Comparison of ENCODE assay signal across 8 cellular contexts in genomic region chr9:130186839-130187522, GRCh38. TPM values are rescaled to one million over a fixed set of nuclear protein-coding genes. Genes with fewer than 3 reads are reported as not detected.
A peak's percentile ranks its signal among the peaks of the same experiment; 100 is the strongest.
DNase-seq lines count a peak whose midpoint lies in the region; ATAC-seq and TF ChIP-seq lines count a peak whose summit lies in the region.

No MANE protein-coding gene starts in this region.

- no TSS peak for BruUV-seq in Panc1 (replicated peaks; lab: Mats Ljungman, UMichigan)

- no CpG with 5 or more reads among the region's 25 CpGs for WGBS in H9 (ENCODE audit: extremely low coverage, insufficient read length, low lambda C conversion rate)
- WGBS in lower leg skin, 2 donors = 37 to 40% methylated on average over 19 to 25 of the region's 25 CpGs

- H3K4me2 ChIP-seq in H9 (ENCODE audit: insufficient read depth, insufficient read length, low read length) = peak overlapping the region; percentile 8

- no peak for TF ChIP-seq POLR2A in lower leg skin (IDR thresholded peaks at IDR 0.05)

- no peak overlapping the region for H4K5ac ChIP-seq in H9 (ENCODE audit: insufficient read length, low read depth, low read length)

- H3K36me3 ChIP-seq in Panc1 (ENCODE audit: control insufficient read depth, insufficient read depth, low read length) = no peaks in the 10 kb centered on the region

- H3T11ph ChIP-seq in H9 (ENCODE audit: low read length) = no peak overlapping the region

- H3K9me3 ChIP-seq in H9 (ENCODE audit: control insufficient read depth, low read depth, low read length) (no peaks in the 10 kb centered on the region), Panc1 (ENCODE audit: control insufficient read depth, insufficient read depth, low read depth, low read length) (no peaks in the 10 kb centered on the region)

- no peak overlapping the region for H3K27ac ChIP-seq in H9 (ENCODE audit: insufficient read length, low read depth, low read length)
- peak overlapping the region; percentile 79 for H3K27ac ChIP-seq in Panc1 (ENCODE audit: low read length)

- intact Hi-C loops in Panc1 (cut with micrococcal nuclease; ENCODE audit: unreplicated experiment) = no loop called here
- intact Hi-C loops in posterior vena cava (cut with DNase I) = loop anchor here in 1 of 2 donors (10.0 kb wide), 1 partner anchor 48 kb away; no protein-coding TSS in a partner anchor
- intact Hi-C loops in lower leg skin (cut with DNase I; ENCODE audit: low total_unique reads) = no loop called here

- no peak overlapping the region for H2BK12ac ChIP-seq in H9 (ENCODE audit: insufficient read length, low read depth, low read length)

- CTCF ChIA-PET in Panc1 (lab: Charles Lee) = interaction anchor here (0.5 kb wide), 1 partner anchor 128 kb away, joined by 6 read pairs; no protein-coding TSS in a partner anchor

- in situ Hi-C loops in Panc1 (cut with HindIII; ENCODE audit: low pct_unique_long_range_greater_than_20kb, low sequenced_read_pairs) = no loop called here

- no peak overlapping the region for H2AFZ ChIP-seq in H9 (ENCODE audit: low read length)

- H3K4me3 ChIP-seq in Panc1 (ENCODE audit: low read depth in 2 of 2, low read length in 2 of 2) (peak overlapping the region; percentile 35 to 57), lower leg skin (ENCODE audit: low read depth, poor library complexity, severe bottlenecking) (no peak overlapping the region)

- H3K9ac ChIP-seq in H9 (ENCODE audit: extremely low read depth, insufficient read length, low read length) = no peak overlapping the region

- no peak overlapping the region for H4K8ac ChIP-seq in H9 (replicated peaks; ENCODE audit: insufficient read length, low read depth, low read length)

- no peaks in the 10 kb centered on the region for H3K36me3 Mint-ChIP-seq in H9 (ENCODE audit: insufficient read depth in 1 of 3, low read depth in 3 of 3)

- H3K9me3 Mint-ChIP-seq in H9 = no peaks in the 10 kb centered on the region

- H3K79me1 ChIP-seq in H9 (ENCODE audit: insufficient read depth, low read depth, low read length, poor library complexity, severe bottlenecking) = no peaks in the 10 kb centered on the region

- H3K14ac ChIP-seq in H9 (ENCODE audit: insufficient read depth, low read length) = peak overlapping the region; percentile 16; the same call in 1 of the 2 replicates

- no peak overlapping the region for H2AK5ac ChIP-seq in H9 (ENCODE audit: insufficient read length, low read length)

- H3K27me3 Mint-ChIP-seq in H9 (ENCODE audit: low read depth) = no peaks in the 10 kb centered on the region

- H2BK5ac ChIP-seq in H9 (ENCODE audit: insufficient read length, low read length) = no peak overlapping the region

- H2BK15ac ChIP-seq in H9 (ENCODE audit: low read depth, low read length) = no peak overlapping the region

- peak overlapping the region in 1 of 2 experiments; percentile 23; a peak in 2 of 5 replicates for H3K4me3 Mint-ChIP-seq in H9

- H3K23ac ChIP-seq in H9 (ENCODE audit: insufficient read length, low read depth, low read length) = no peak overlapping the region

- no peaks in the 10 kb centered on the region; the same call in 1 of the 2 replicates for H3K79me2 ChIP-seq in H9 (ENCODE audit: insufficient read depth, low read length)

- H3K56ac ChIP-seq in H9 (ENCODE audit: insufficient read length, low read depth, low read length) = no peak overlapping the region

- no peak overlapping the region for H2BK20ac ChIP-seq in H9 (ENCODE audit: low read depth, low read length, poor library complexity, severe bottlenecking)

- TF ChIP-seq CTCF in H9 (conservative IDR thresholded peaks at IDR 0.05) = no peak
- no peak for TF ChIP-seq CTCF in Panc1 (IDR thresholded peaks at IDR 0.05)
- TF ChIP-seq CTCF in lower leg skin (IDR thresholded peaks at IDR 0.05) = no peak

- ATAC-seq in Panc1 (peak; percentile 95), HG03045 (IDR thresholded peaks at IDR 0.05; ENCODE audit: unreplicated experiment) (no peak), GM21717 (IDR thresholded peaks at IDR 0.05; ENCODE audit: unreplicated experiment) (no peak), HG03354 (IDR thresholded peaks at IDR 0.05; ENCODE audit: poor library complexity, severe bottlenecking, unreplicated experiment) (no peak)

- DNase-seq in H9 = peak; percentile 87
- DNase-seq in Panc1 (ENCODE audit: low read depth, low spot score) = peak; percentile 8
- DNase-seq in fibroblast of gingiva (ENCODE audit: low read depth) = peak; percentile 70
- DNase-seq in posterior vena cava (ENCODE audit: low spot score) = peak; percentile 86
- DNase-seq in lower leg skin (ENCODE audit: low spot score in 2 of 2) = no peak

- POLR2A ChIA-PET in Panc1 (lab: Charles Lee) = no interaction called here

- no peak overlapping the region for H3K4ac ChIP-seq in H9 (ENCODE audit: low read depth, low read length)

- H3K27me3 ChIP-seq in H9 (ENCODE audit: insufficient read depth, low read length) = no peaks in the 10 kb centered on the region
- H3K27me3 ChIP-seq in Panc1 (ENCODE audit: control insufficient read depth, insufficient read depth, low read length) = no peaks in the 10 kb centered on the region

- no peaks in the 10 kb centered on the region for H4K20me1 ChIP-seq in H9 (ENCODE audit: control insufficient read depth, insufficient read depth, insufficient read length)

- no peak overlapping the region for H3K18ac ChIP-seq in H9 (ENCODE audit: insufficient read length, low read depth, low read length)

- no peak overlapping the region for H2BK120ac ChIP-seq in H9 (ENCODE audit: low read depth, low read length, poor library complexity, severe bottlenecking)

- peaks cover 34 to 48% of the 10 kb centered on the region in 2 experiments for H3K4me1 Mint-ChIP-seq in H9

- H3K4me1 ChIP-seq in H9 (ENCODE audit: insufficient read depth, low read length) = peaks cover 3% of the 10 kb centered on the region; the same call in 1 of the 2 replicates
- peaks cover 40% of the 10 kb centered on the region for H3K4me1 ChIP-seq in Panc1 (ENCODE audit: control insufficient read depth, insufficient read depth, low read length)

- peak overlapping the region in 2 of 3 experiments; percentile 66 to 74; a peak in 4 of 7 replicates for H3K27ac Mint-ChIP-seq in H9

- no peaks in the 10 kb centered on the region for H3K23me2 ChIP-seq in H9 (ENCODE audit: insufficient read length, low read depth, low read length, poor library complexity, severe bottlenecking)

- H4K91ac ChIP-seq in H9 (ENCODE audit: insufficient read length, low read depth, low read length) = no peak overlapping the region

RNA-seq across cellular contexts. Expression of gene NCS1, which starts 14.8 kb away (rescaled TPM):
- total RNA-seq in H9 (2021) = 35.0 and 38.1 TPM in 2 replicates
- 31.6 TPM for total RNA-seq in Panc1 (2021; ENCODE audit: unreplicated experiment)
- 17.2 TPM for polyA plus RNA-seq in Panc1 (2012; ENCODE audit: insufficient read length)
- 100 to 1,000 TPM; 194 to 196 TPM for total RNA-seq in posterior vena cava
- 10 to 100 TPM; 14.4 to 25.2 (median 20.7) TPM for total RNA-seq in lower leg skin

Comparison
In these comparisons a context has a peak if more than half of its experiments do, and no peak if none do; other contexts are left out.
1. DNase-seq: peak in H9 (single experiment), Panc1 (single experiment), fibroblast of gingiva (single experiment) and posterior vena cava (single experiment); none in lower leg skin (0 of 2).